29 cellular contexts compared by ENCODE assay signal in the genomic region with DNA sequence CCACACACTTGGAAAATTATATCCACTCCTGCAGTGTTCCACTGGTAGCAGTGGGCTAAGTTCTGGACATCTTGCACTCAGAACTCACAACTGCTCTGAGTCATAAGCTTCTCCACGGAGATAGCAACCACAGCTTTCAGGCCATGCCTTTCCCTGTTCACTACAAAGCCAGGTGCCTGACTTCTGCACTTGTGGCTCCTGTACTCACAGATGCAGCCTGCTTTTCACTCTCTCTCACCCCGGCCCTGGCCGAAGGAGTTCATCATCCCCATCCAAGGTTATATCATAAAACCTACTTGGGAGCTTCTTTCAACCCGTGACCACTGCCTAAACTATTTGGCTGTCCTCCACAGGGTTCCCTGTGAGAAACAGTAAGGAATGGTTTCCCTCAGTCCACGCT.
"Had no signal": no experiment of that assay in that cellular context is flagged by ENCODE, and none has a peak within 500 bp of the region (broad histone marks: within the 10 kb centered on the region; RNA-seq: fewer than 3 reads in every experiment).

No MANE protein-coding gene starts in this region.

- H3K27ac Mint-ChIP-seq: activated B cell treated with CpG ODN at 0.5 μM for 24 hours; activated CD4-positive, alpha-beta T cell treated with anti-CD3 and anti-CD28 coated beads, Interleukin-2, amount 10 ng/mL, durations not matched to agents 24 days and 14 days; activated naive CD4-positive, alpha-beta T cell treated with anti-CD3 and anti-CD28 coated beads for 36 hours; activated naive CD8-positive, alpha-beta T cell; activated T-helper 17 cell treated with anti-CD3 and anti-CD28 coated beads, Interleukin-2, amount 50 U/mL, for 72 hours had no signal

- DNase-seq: activated B cell treated with CpG ODN at 0.5 μM for 24 hours; activated CD4-positive, alpha-beta T cell treated with anti-CD3 and anti-CD28 coated beads for 1 hour; activated CD4-positive, alpha-beta T cell treated with anti-CD3 and anti-CD28 coated beads, Interleukin-2, amount 10 ng/mL, durations not matched to agents 24 days and 14 days; activated CD4-positive, alpha-beta T cell treated with anti-CD3 and anti-CD28 coated beads, Interleukin-2, amount 50 U/mL, for 48 hours; activated CD8-positive, alpha-beta memory T cell treated with anti-CD3 and anti-CD28 coated beads for 24 hours; activated gamma-delta T cell; activated naive CD4-positive, alpha-beta T cell treated with anti-CD3 and anti-CD28 coated beads for 36 hours; activated T-cell treated with anti-CD3 and anti-CD28 coated beads for 4 hours; activated T-cell treated with anti-CD3 and anti-CD28 coated beads, Interleukin-2, amount 50 U/mL, for 48 hours; amygdala; central memory CD4-positive, alpha-beta T cell; KG1; NCI-H1092 treated with DMSO at 0.1 percent for 48 hours; NCI-H1417 treated with DMSO at 0.1 percent for 48 hours; NCI-H1694 treated with DMSO at 0.1 percent for 48 hours; NCI-H2029 treated with DMSO at 0.1 percent for 48 hours; NCI-H345; NCI-H526 treated with DMSO at 0.1 percent for 48 hours; NCI-H82; NK-92 treated with Interleukin-12 subunit alpha and Interleukin-12 subunit beta, amount 100 ng/mL, for 24 hours; Peyer's patch; SHP77; SW 1271 had no signal

- H3K4me3 ChIP-seq: Peyer's patch, SJSA1 had no signal

- H3K27me3 Mint-ChIP-seq: activated B cell treated with CpG ODN at 0.5 μM for 24 hours; activated CD4-positive, alpha-beta T cell treated with anti-CD3 and anti-CD28 coated beads, Interleukin-2, amount 10 ng/mL, durations not matched to agents 24 days and 14 days; activated naive CD8-positive, alpha-beta T cell; activated T-helper 17 cell treated with anti-CD3 and anti-CD28 coated beads, Interleukin-2, amount 50 U/mL, for 72 hours had no signal

- H3K4me1 ChIP-seq: Peyer's patch, SJSA1 had no signal

- ATAC-seq: activated T-helper 17 cell treated with anti-CD3 and anti-CD28 coated beads, Interleukin-2, amount 50 U/mL, for 72 hours; SK-N-SH treated with all-trans-retinoic acid at 6 μM for 48 hours had no signal

- H3K9me3 Mint-ChIP-seq: activated B cell treated with CpG ODN at 0.5 μM for 24 hours; activated CD4-positive, alpha-beta T cell treated with anti-CD3 and anti-CD28 coated beads, Interleukin-2, amount 10 ng/mL, durations not matched to agents 24 days and 14 days; activated naive CD4-positive, alpha-beta T cell treated with anti-CD3 and anti-CD28 coated beads for 36 hours; activated T-helper 17 cell treated with anti-CD3 and anti-CD28 coated beads, Interleukin-2, amount 50 U/mL, for 72 hours had no signal

- H3K36me3 ChIP-seq: Peyer's patch, SJSA1 had no signal

- H3K4me1 Mint-ChIP-seq: activated B cell treated with CpG ODN at 0.5 μM for 24 hours; activated CD4-positive, alpha-beta T cell treated with anti-CD3 and anti-CD28 coated beads, Interleukin-2, amount 10 ng/mL, durations not matched to agents 24 days and 14 days; activated T-helper 17 cell treated with anti-CD3 and anti-CD28 coated beads, Interleukin-2, amount 50 U/mL, for 72 hours had no signal

- H3K9me3 ChIP-seq: Peyer's patch, SJSA1 had no signal

- H3K27ac ChIP-seq: Peyer's patch, SJSA1 had no signal

- H3K36me3 Mint-ChIP-seq: activated naive CD8-positive, alpha-beta T cell had no signal

- H3K27me3 ChIP-seq: Peyer's patch, SJSA1 had no signal

- FAIRE-seq: bronchial epithelial cell, TTC549 had no signal

- H3K4me3 Mint-ChIP-seq: activated B cell treated with CpG ODN at 0.5 μM for 24 hours; activated CD4-positive, alpha-beta T cell treated with anti-CD3 and anti-CD28 coated beads, Interleukin-2, amount 10 ng/mL, durations not matched to agents 24 days and 14 days; activated naive CD4-positive, alpha-beta T cell treated with anti-CD3 and anti-CD28 coated beads for 36 hours; activated naive CD8-positive, alpha-beta T cell; activated T-helper 17 cell treated with anti-CD3 and anti-CD28 coated beads, Interleukin-2, amount 50 U/mL, for 72 hours had no signal
